In the genomic region with DNA sequence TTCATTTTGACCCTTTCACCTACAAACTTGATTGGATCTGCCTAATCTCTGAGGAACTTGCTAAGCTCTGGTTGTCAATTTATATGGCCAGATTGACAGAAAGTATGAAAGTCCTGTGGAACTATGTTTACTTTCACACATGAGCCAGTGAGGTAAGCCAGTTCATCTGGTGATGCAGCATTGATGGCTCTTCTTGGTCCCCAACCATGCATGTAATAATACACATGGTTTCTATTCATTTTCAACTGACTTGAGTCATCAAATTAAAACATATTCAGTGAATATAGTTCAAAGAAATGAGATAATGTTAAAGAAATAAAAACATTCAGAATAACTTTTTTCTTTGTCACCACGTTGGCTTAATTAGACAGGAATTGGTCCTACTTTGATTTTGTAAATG, we compare ENCODE assay signal across 23 cellular contexts.
"Had no signal": no experiment of that assay in that cellular context is flagged by ENCODE, and none has a peak within 500 bp of the region (broad histone marks: within the 10 kb centered on the region; RNA-seq: fewer than 3 reads in every experiment).

No MANE protein-coding gene starts in this region.

- H3K4me3 Mint-ChIP-seq: naive B cell; nephron; stimulated activated naive B cell treated with anti-CD40 and anti-IgM and Interleukin-4, amounts not matched to agents 10 μg/mL and 1 μg/mL and 100 μg/mL, for 72 hours; stimulated activated naive CD8-positive, alpha-beta T cell treated with anti-CD3 and anti-CD28 coated beads, Interleukin-15, amount 100 ng/mL, for 72 hours had no signal

- H3K9me3 Mint-ChIP-seq: stimulated activated naive CD8-positive, alpha-beta T cell treated with anti-CD3 and anti-CD28 coated beads, Interleukin-15, amount 100 ng/mL, for 72 hours had no signal

- H3K9me3 ChIP-seq: prostate gland, right lobe of liver, spleen, testis, tibial nerve had no signal

- H3K9ac ChIP-seq: parathyroid adenoma had no signal

- H3K79me2 ChIP-seq: parathyroid adenoma had no signal

- DNase-seq: effector memory CD4-positive, alpha-beta T cell; foreskin melanocyte; left colon; left ventricle myocardium superior; mesenchymal stem cell; naive B cell; occipital lobe; retina; right lobe of liver; spleen; stimulated activated CD4-positive, alpha-beta T cell treated with anti-CD3 and anti-CD28 coated beads, Interleukin-15, amount 100 ng/mL, for 24 hours; stimulated activated CD4-positive, alpha-beta T cell treated with anti-CD3 and anti-CD28 coated beads, Interleukin-1b, Interleukin-23, amount 100 ng/mL, for 48 hours; stimulated activated CD4-positive, alpha-beta T cell treated with anti-CD3 and anti-CD28 coated beads, Interleukin-4, amount 100 ng/mL, for 24 hours; stimulated activated naive B cell treated with anti-CD40 and anti-IgM and Interleukin-4, amounts not matched to agents 10 μg/mL and 1 μg/mL and 100 μg/mL, for 72 hours; stimulated activated naive CD8-positive, alpha-beta T cell treated with anti-CD3 and anti-CD28 coated beads, Interleukin-15, amount 100 ng/mL, for 72 hours; testis had no signal

- H3K27ac Mint-ChIP-seq: naive B cell; nephron; stimulated activated naive B cell treated with anti-CD40 and anti-IgM and Interleukin-4, amounts not matched to agents 10 μg/mL and 1 μg/mL and 100 μg/mL, for 72 hours; stimulated activated naive CD8-positive, alpha-beta T cell treated with anti-CD3 and anti-CD28 coated beads, Interleukin-15, amount 100 ng/mL, for 72 hours had no signal

- H3K36me3 ChIP-seq: prostate gland, right lobe of liver, spleen, tibial nerve had no signal

- H3K4me3 ChIP-seq: lung, prostate gland, right lobe of liver, spleen, testis, tibial nerve had no signal

- H3K4me1 Mint-ChIP-seq: naive B cell; nephron; stimulated activated naive B cell treated with anti-CD40 and anti-IgM and Interleukin-4, amounts not matched to agents 10 μg/mL and 1 μg/mL and 100 μg/mL, for 72 hours; stimulated activated naive CD8-positive, alpha-beta T cell treated with anti-CD3 and anti-CD28 coated beads, Interleukin-15, amount 100 ng/mL, for 72 hours had no signal

- ATAC-seq: esophagus mucosa; left colon; left ventricle myocardium superior; right lobe of liver; stimulated activated naive B cell treated with anti-CD40 and anti-IgM and Interleukin-4, amounts not matched to agents 10 μg/mL and 1 μg/mL and 100 μg/mL, for 72 hours; stimulated activated naive CD8-positive, alpha-beta T cell treated with anti-CD3 and anti-CD28 coated beads, Interleukin-15, amount 100 ng/mL, for 72 hours had no signal

- H2AFZ ChIP-seq: parathyroid adenoma had no signal

- H3K27me3 ChIP-seq: right lobe of liver, spleen, testis, tibial nerve had no signal

- FAIRE-seq: endometrium had no signal

- H3K4me1 ChIP-seq: parathyroid adenoma, prostate gland, right lobe of liver, spleen, testis had no signal

- H3K27ac ChIP-seq: parathyroid adenoma, prostate gland, right lobe of liver, spleen, testis, tibial nerve had no signal

- H3K36me3 Mint-ChIP-seq: naive B cell; stimulated activated naive B cell treated with anti-CD40 and anti-IgM and Interleukin-4, amounts not matched to agents 10 μg/mL and 1 μg/mL and 100 μg/mL, for 72 hours had no signal
